In the genomic region with DNA sequence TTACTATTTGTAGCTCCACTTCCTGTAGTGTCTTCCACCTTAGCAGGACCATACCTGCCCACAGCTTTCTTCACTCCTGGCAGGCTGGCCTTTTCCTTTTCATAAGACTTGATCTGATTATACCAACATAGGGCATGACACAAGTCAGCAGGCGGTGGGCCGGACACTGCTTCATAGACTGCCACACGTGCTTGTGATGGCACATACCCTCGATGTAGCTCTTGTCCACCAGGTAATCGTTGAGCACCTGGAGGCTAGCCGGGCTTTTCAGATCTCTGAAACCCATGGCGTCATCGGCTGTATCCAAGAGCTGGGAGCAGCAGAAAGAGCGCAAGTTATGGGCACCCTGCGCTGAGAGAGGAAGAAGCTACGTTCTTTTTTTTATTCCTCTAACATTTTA, we compare ENCODE assay signal across 1 cellular context.
TF ChIP-seq lines count a peak whose summit lies in the region.

No MANE protein-coding gene starts in this region.

TF ChIP-seq in H1, 55 proteins besides CTCF, POLR2A, EP300 and RAD21:
- TF ChIP-seq CBX5 (IDR thresholded peaks at IDR 0.05; ENCODE audit: low read depth, low read length), result no peak
- no peak for TF ChIP-seq MAFK (IDR thresholded peaks at IDR 0.05; ENCODE audit: low read depth, low read length)
- TF ChIP-seq BACH1 (IDR thresholded peaks at IDR 0.05; ENCODE audit: low read length), result no peak
- TF ChIP-seq ASH2L (IDR thresholded peaks at IDR 0.05; ENCODE audit: low read length), result no peak
TF ChIP-seq in H1: peak in this region for 0.
